23 cellular contexts compared by ENCODE assay signal in genomic region chr6:78589426-78589825, GRCh38.
"Had no signal": no experiment of that assay in that cellular context is flagged by ENCODE, and none has a peak within 500 bp of the region (broad histone marks: within the 10 kb centered on the region; RNA-seq: fewer than 3 reads in every experiment).

No MANE protein-coding gene starts in this region.

- H3K36me3 ChIP-seq: ascending aorta, colonic mucosa, spleen had no signal

- H3K27me3 Mint-ChIP-seq: activated CD4-positive, alpha-beta T cell treated with anti-CD3 and anti-CD28 coated beads, Interleukin-2, amount 10 ng/mL, durations not matched to agents 24 days and 14 days; activated naive CD4-positive, alpha-beta T cell treated with anti-CD3 and anti-CD28 coated beads, Interleukin-2, amount 10 ng/mL, durations not matched to agents 7 days and 5 days; central memory CD8-positive, alpha-beta T cell; stimulated activated memory B cell treated with anti-CD40 and anti-IgM and Interleukin-4, amounts not matched to agents 10 μg/mL and 1 μg/mL and 100 μg/mL, for 72 hours; type B pancreatic cell had no signal

- H3K27ac Mint-ChIP-seq: activated CD4-positive, alpha-beta T cell treated with anti-CD3 and anti-CD28 coated beads, Interleukin-2, amount 10 ng/mL, durations not matched to agents 24 days and 14 days; activated CD8-positive, alpha-beta T cell treated with anti-CD3 and anti-CD28 coated beads, Interleukin-2, amount 10 ng/mL, durations not matched to agents 7 days and 5 days; activated naive CD4-positive, alpha-beta T cell treated with anti-CD3 and anti-CD28 coated beads, Interleukin-2, amount 10 ng/mL, durations not matched to agents 7 days and 5 days; endodermal cell; nephron; stimulated activated memory B cell treated with anti-CD40 and anti-IgM and Interleukin-4, amounts not matched to agents 10 μg/mL and 1 μg/mL and 100 μg/mL, for 72 hours; type B pancreatic cell had no signal

- H3K4me3 ChIP-seq: ascending aorta, colonic mucosa, spleen, testis had no signal

- H3K36me3 Mint-ChIP-seq: activated naive CD4-positive, alpha-beta T cell treated with anti-CD3 and anti-CD28 coated beads, Interleukin-2, amount 10 ng/mL, durations not matched to agents 7 days and 5 days; stimulated activated memory B cell treated with anti-CD40 and anti-IgM and Interleukin-4, amounts not matched to agents 10 μg/mL and 1 μg/mL and 100 μg/mL, for 72 hours; type B pancreatic cell had no signal

- H3K27ac ChIP-seq: ascending aorta, colonic mucosa, epithelial cell of prostate, spleen, testis had no signal

- DNase-seq: activated CD4-positive, alpha-beta T cell treated with anti-CD3 and anti-CD28 coated beads, Interleukin-2, amount 10 ng/mL, durations not matched to agents 24 days and 14 days; activated CD4-positive, CD25-positive, alpha-beta regulatory T cell; activated CD8-positive, alpha-beta memory T cell treated with anti-CD3 and anti-CD28 coated beads, Interleukin-2, amount 50 U/mL, for 48 hours; activated CD8-positive, alpha-beta T cell treated with anti-CD3 and anti-CD28 coated beads, Interleukin-2, amount 10 ng/mL, durations not matched to agents 7 days and 5 days; activated effector memory CD4-positive, alpha-beta T cell treated with Interleukin-2 at 50 U/mL for 16 hours; activated naive CD4-positive, alpha-beta T cell treated with anti-CD3 and anti-CD28 coated beads, Interleukin-2, amount 10 ng/mL, durations not matched to agents 7 days and 5 days; activated T-cell treated with anti-CD3 and anti-CD28 coated beads, Interleukin-2, amount 50 U/mL, for 48 hours; colonic mucosa; endodermal cell; mesenchymal stem cell; nucleus accumbens; posterior cingulate gyrus; retina; spleen; stimulated activated CD4-positive, alpha-beta T cell treated with anti-CD3 and anti-CD28 coated beads, Interleukin-4, amount 100 ng/mL, for 4 hours; T-helper 9 cell; testis had no signal

- H3K4me1 ChIP-seq: ascending aorta, colonic mucosa, spleen, testis had no signal

- H3K4me3 Mint-ChIP-seq: activated CD4-positive, alpha-beta T cell treated with anti-CD3 and anti-CD28 coated beads, Interleukin-2, amount 10 ng/mL, durations not matched to agents 24 days and 14 days; activated CD8-positive, alpha-beta T cell treated with anti-CD3 and anti-CD28 coated beads, Interleukin-2, amount 10 ng/mL, durations not matched to agents 7 days and 5 days; activated naive CD4-positive, alpha-beta T cell treated with anti-CD3 and anti-CD28 coated beads, Interleukin-2, amount 10 ng/mL, durations not matched to agents 7 days and 5 days; central memory CD8-positive, alpha-beta T cell; endodermal cell; nephron; stimulated activated memory B cell treated with anti-CD40 and anti-IgM and Interleukin-4, amounts not matched to agents 10 μg/mL and 1 μg/mL and 100 μg/mL, for 72 hours; type B pancreatic cell had no signal

- ATAC-seq: activated CD8-positive, alpha-beta T cell treated with anti-CD3 and anti-CD28 coated beads, Interleukin-2, amount 10 ng/mL, durations not matched to agents 7 days and 5 days; stimulated activated memory B cell treated with anti-CD40 and anti-IgM and Interleukin-4, amounts not matched to agents 10 μg/mL and 1 μg/mL and 100 μg/mL, for 72 hours had no signal

- H3K9me3 ChIP-seq: ascending aorta, colonic mucosa, spleen, testis had no signal

- H3K4me1 Mint-ChIP-seq: activated CD4-positive, alpha-beta T cell treated with anti-CD3 and anti-CD28 coated beads, Interleukin-2, amount 10 ng/mL, durations not matched to agents 24 days and 14 days; activated naive CD4-positive, alpha-beta T cell treated with anti-CD3 and anti-CD28 coated beads, Interleukin-2, amount 10 ng/mL, durations not matched to agents 7 days and 5 days; central memory CD8-positive, alpha-beta T cell; nephron; stimulated activated memory B cell treated with anti-CD40 and anti-IgM and Interleukin-4, amounts not matched to agents 10 μg/mL and 1 μg/mL and 100 μg/mL, for 72 hours had no signal

- H3K9me3 Mint-ChIP-seq: activated naive CD4-positive, alpha-beta T cell treated with anti-CD3 and anti-CD28 coated beads, Interleukin-2, amount 10 ng/mL, durations not matched to agents 7 days and 5 days; nephron; type B pancreatic cell had no signal
